ENCODE assay signal across 10 cellular contexts in genomic region chr12:92138626-92139025, GRCh38. TPM values are rescaled to one million over a fixed set of nuclear protein-coding genes. Genes with fewer than 3 reads are reported as not detected.
A peak's percentile ranks its signal among the peaks of the same experiment; 100 is the strongest.
DNase-seq lines count a peak whose midpoint lies in the region; ATAC-seq, FAIRE-seq and TF ChIP-seq lines count a peak whose summit lies in the region.
"Had no signal": no experiment of that assay in that cellular context is flagged by ENCODE, and none has a peak within 500 bp of the region (broad histone marks: within the 10 kb centered on the region; RNA-seq: fewer than 3 reads in every experiment).

No MANE protein-coding gene starts in this region.

- DNase-seq in activated CD4-positive, alpha-beta T cell treated with anti-CD3 and anti-CD28 coated beads, Interleukin-2, amount 10 ng/mL, durations not matched to agents 24 days and 14 days: no peak
- DNase-seq in activated CD4-positive, alpha-beta T cell treated with anti-CD3 and anti-CD28 coated beads, Interleukin-2, amount 50 U/mL, for 48 hours: no peak
- DNase-seq in activated T-helper 2 cell treated with anti-CD3 and anti-CD28 coated beads, Interferon-gamma antibody, Interleukin-2, Interleukin-4, amounts not matched to agents 10 μg/mL and 5 μg/mL and 100 μg/mL, durations not matched to agents 14 hours and 24 hours and 36 hours (ENCODE audit: low spot score): no peak
- no peak for DNase-seq in HepG2 (ENCODE audit: low spot score)

- H3K9me3 Mint-ChIP-seq in activated CD4-positive, alpha-beta T cell treated with anti-CD3 and anti-CD28 coated beads, Interleukin-2, amount 10 ng/mL, durations not matched to agents 24 days and 14 days: no peaks in the 10 kb centered on the region
- no peaks in the 10 kb centered on the region for H3K9me3 Mint-ChIP-seq in activated T-helper 2 cell treated with anti-CD3 and anti-CD28 coated beads, Interferon-gamma antibody, Interleukin-2, Interleukin-4, amounts not matched to agents 10 μg/mL and 5 μg/mL and 100 μg/mL, durations not matched to agents 14 hours and 24 hours and 36 hours

- H3K36me3 Mint-ChIP-seq in activated CD4-positive, alpha-beta T cell treated with anti-CD3 and anti-CD28 coated beads, Interleukin-2, amount 10 ng/mL, durations not matched to agents 24 days and 14 days (ENCODE audit: low read depth): peaks cover 81% of the 10 kb centered on the region
- peaks cover 86% of the 10 kb centered on the region for H3K36me3 Mint-ChIP-seq in activated T-helper 2 cell treated with anti-CD3 and anti-CD28 coated beads, Interferon-gamma antibody, Interleukin-2, Interleukin-4, amounts not matched to agents 10 μg/mL and 5 μg/mL and 100 μg/mL, durations not matched to agents 14 hours and 24 hours and 36 hours (ENCODE audit: low read depth)

- H3K27ac ChIP-seq in HepG2 (ENCODE audit: extremely low read length, insufficient read depth, low read length): no peak overlapping the region
- no peak overlapping the region for H3K27ac ChIP-seq in stomach smooth muscle (ENCODE audit: low read length)

- H4K20me1 ChIP-seq in HepG2 (ENCODE audit: insufficient read depth, low read length): peaks cover 33% of the 10 kb centered on the region

- H3K4me2 ChIP-seq in HepG2 (ENCODE audit: low read depth, low read length): peak overlapping the region; percentile 45; the same call in 1 of the 2 replicates

- H3K27ac Mint-ChIP-seq in activated CD4-positive, alpha-beta T cell treated with anti-CD3 and anti-CD28 coated beads, Interleukin-2, amount 10 ng/mL, durations not matched to agents 24 days and 14 days: peak overlapping the region; percentile 82
- H3K27ac Mint-ChIP-seq in activated T-helper 2 cell treated with anti-CD3 and anti-CD28 coated beads, Interferon-gamma antibody, Interleukin-2, Interleukin-4, amounts not matched to agents 10 μg/mL and 5 μg/mL and 100 μg/mL, durations not matched to agents 14 hours and 24 hours and 36 hours: peak overlapping the region; percentile 87

- no peak overlapping the region for H3K4me3 ChIP-seq in HepG2 (replicated peaks in 1 of 3; ENCODE audit: insufficient read depth in 1 of 3, low read depth in 2 of 3, low read length in 3 of 3)
- H3K4me3 ChIP-seq in stomach smooth muscle (ENCODE audit: low read length in 2 of 2): peak overlapping the region; percentile 1 to 99
- H3K4me3 ChIP-seq: SK-N-MC had no signal

- H3K4me1 ChIP-seq in HepG2 (ENCODE audit: insufficient read depth, low read length) (peaks cover 78% of the 10 kb centered on the region), stomach smooth muscle (ENCODE audit: control insufficient read depth, insufficient read depth, low read length) (peaks cover 12% of the 10 kb centered on the region)

- intact Hi-C loops in activated CD4-positive, alpha-beta T cell treated with anti-CD3 and anti-CD28 coated beads, Interleukin-2, amount 10 ng/mL, durations not matched to agents 24 days and 14 days (cut with micrococcal nuclease): loop anchor here (5.0 kb wide), 1 partner anchor 451 kb away; no protein-coding TSS in a partner anchor
- intact Hi-C loops in activated T-helper 2 cell treated with anti-CD3 and anti-CD28 coated beads, Interferon-gamma antibody, Interleukin-2, Interleukin-4, amounts not matched to agents 10 μg/mL and 5 μg/mL and 100 μg/mL, durations not matched to agents 14 hours and 24 hours and 36 hours (cut with micrococcal nuclease): loop anchor here (5.0 kb wide), 2 partner anchors 71 to 326 kb away; no protein-coding TSS in a partner anchor
- intact Hi-C loops in HepG2 (cut with micrococcal nuclease; ENCODE audit: unreplicated experiment): loop anchor here (5.0 kb wide), 1 partner anchor 364 kb away; no protein-coding TSS in a partner anchor

- FAIRE-seq in HepG2 (lab: Jason Lieb, UNC): no peak
- FAIRE-seq: bronchial epithelial cell had no signal

- H2AFZ ChIP-seq in HepG2 (ENCODE audit: low read length): no peak overlapping the region

- peaks cover 49% of the 10 kb centered on the region for H3K79me2 ChIP-seq in HepG2 (ENCODE audit: insufficient read depth, low read length)

- TF ChIP-seq EP300 in HepG2 (IDR thresholded peaks at IDR 0.05; ENCODE audit: low read depth in 2 of 2, low read length in 2 of 2) (no peak), HepG2 (CRISPR knock-in tag; IDR thresholded peaks at IDR 0.05; ENCODE audit: borderline replicate concordance) (no peak)

- H3K27me3 ChIP-seq in HepG2 (ENCODE audit: control insufficient read depth in 1 of 2, insufficient read depth in 2 of 2, low read length in 2 of 2) (no peaks in the 10 kb centered on the region), stomach smooth muscle (ENCODE audit: control insufficient read depth in 1 of 2, insufficient read depth in 2 of 2, low read length in 2 of 2) (no peaks in the 10 kb centered on the region)

- no TSS peak for BruUV-seq in HepG2 (replicated peaks; lab: Mats Ljungman, UMichigan)

- no peak for TF ChIP-seq RAD21 in HepG2 (CRISPR knock-in tag; IDR thresholded peaks at IDR 0.05)

- H3K27me3 Mint-ChIP-seq in activated CD4-positive, alpha-beta T cell treated with anti-CD3 and anti-CD28 coated beads, Interleukin-2, amount 10 ng/mL, durations not matched to agents 24 days and 14 days: no peaks in the 10 kb centered on the region
- no peaks in the 10 kb centered on the region for H3K27me3 Mint-ChIP-seq in activated T-helper 2 cell treated with anti-CD3 and anti-CD28 coated beads, Interferon-gamma antibody, Interleukin-2, Interleukin-4, amounts not matched to agents 10 μg/mL and 5 μg/mL and 100 μg/mL, durations not matched to agents 14 hours and 24 hours and 36 hours (ENCODE audit: low read depth)

- peaks cover 60% of the 10 kb centered on the region for H3K4me1 Mint-ChIP-seq in activated CD4-positive, alpha-beta T cell treated with anti-CD3 and anti-CD28 coated beads, Interleukin-2, amount 10 ng/mL, durations not matched to agents 24 days and 14 days
- H3K4me1 Mint-ChIP-seq in activated T-helper 2 cell treated with anti-CD3 and anti-CD28 coated beads, Interferon-gamma antibody, Interleukin-2, Interleukin-4, amounts not matched to agents 10 μg/mL and 5 μg/mL and 100 μg/mL, durations not matched to agents 14 hours and 24 hours and 36 hours (ENCODE audit: low read depth): peaks cover 70% of the 10 kb centered on the region

- in situ Hi-C loops in HepG2 (cut with HindIII; ENCODE audit: extremely low pct_ligation_motif_present, low pct_unique_long_range_greater_than_20kb): no loop called here

- H3K36me3 ChIP-seq in HepG2 (replicated peaks in 1 of 2; ENCODE audit: control insufficient read depth in 1 of 2, insufficient read depth in 2 of 2, low read length in 2 of 2) (no peaks in the 10 kb centered on the region), stomach smooth muscle (ENCODE audit: control insufficient read depth in 2 of 2, insufficient read depth in 2 of 2, low read length in 2 of 2) (peaks cover 0 to 3% of the 10 kb centered on the region in 2 donors)

- POLR2A ChIA-PET in HepG2 (lab: Yijun Ruan, JAX): interaction anchor here (2.3 kb wide), 1 partner anchor 7 kb away, joined by 50 read pairs; the partner anchor contains the start of gene BTG1

- CTCF ChIA-PET in HepG2 (lab: Yijun Ruan, JAX; ENCODE audit: low intra/inter-chr PET ratio, low total read pairs): no interaction called here

- H3K9ac ChIP-seq in HepG2 (ENCODE audit: insufficient read depth, low read depth, low read length) (no peak overlapping the region), stomach smooth muscle (ENCODE audit: low read length in 2 of 2) (peak overlapping the region in 1 of 2 donors; percentile 19)

- TF ChIP-seq POLR2A in HepG2 (IDR thresholded peaks at IDR 0.05; ENCODE audit: insufficient read depth in 1 of 2, low read depth in 2 of 2, low read length in 2 of 2): no peak

- no peaks in the 10 kb centered on the region for H3K9me3 ChIP-seq in HepG2 (ENCODE audit: low read length)
- H3K9me3 ChIP-seq in stomach smooth muscle (ENCODE audit: control insufficient read depth in 2 of 2, low read length in 2 of 2): no peaks in the 10 kb centered on the region

- H3K4me3 Mint-ChIP-seq in activated CD4-positive, alpha-beta T cell treated with anti-CD3 and anti-CD28 coated beads, Interleukin-2, amount 10 ng/mL, durations not matched to agents 24 days and 14 days: peak overlapping the region; percentile 99
- peak overlapping the region; percentile 98 for H3K4me3 Mint-ChIP-seq in activated T-helper 2 cell treated with anti-CD3 and anti-CD28 coated beads, Interferon-gamma antibody, Interleukin-2, Interleukin-4, amounts not matched to agents 10 μg/mL and 5 μg/mL and 100 μg/mL, durations not matched to agents 14 hours and 24 hours and 36 hours (ENCODE audit: low read depth)

- TF ChIP-seq CTCF in HepG2 (CRISPR knock-in tag; IDR thresholded peaks at IDR 0.05): no peak

- no peak for ATAC-seq in HepG2
- ATAC-seq in GM21423 (IDR thresholded peaks at IDR 0.05; ENCODE audit: unreplicated experiment): no peak
- no peak for ATAC-seq in GM18517 (IDR thresholded peaks at IDR 0.05; ENCODE audit: unreplicated experiment)
- ATAC-seq in HG03378 (IDR thresholded peaks at IDR 0.05; ENCODE audit: unreplicated experiment): no peak

RNA-seq across cellular contexts. Expression of gene BTG1, which starts 7.0 kb away (rescaled TPM):
- 84.2 and 90.8 TPM in 2 replicates for total RNA-seq in activated CD4-positive, alpha-beta T cell treated with anti-CD3 and anti-CD28 coated beads, Interleukin-2, amount 10 ng/mL, durations not matched to agents 24 days and 14 days
- 67.8 and 71.7 TPM in 2 replicates for total RNA-seq in activated T-helper 2 cell treated with anti-CD3 and anti-CD28 coated beads, Interferon-gamma antibody, Interleukin-2, Interleukin-4, amounts not matched to agents 10 μg/mL and 5 μg/mL and 100 μg/mL, durations not matched to agents 14 hours and 24 hours and 36 hours
- 7.5 and 9.8 TPM in 2 replicates for total RNA-seq in HepG2 (2016; rRNA removed; fragmentation: Illumina TruSeq; extraction: Trizol)
- total RNA-seq in HepG2 (2016; cell fraction: cytosol; rRNA removed; fragmentation: Illumina TruSeq; extraction: Trizol; ENCODE audit: low read depth): 2.4 and 5.7 TPM in 2 replicates
- total RNA-seq in HepG2 (2016; cell fraction: insoluble cytoplasmic fraction; rRNA removed; fragmentation: Illumina TruSeq; extraction: Trizol): 5.9 and 8.9 TPM in 2 replicates
- total RNA-seq in HepG2 (2016; cell fraction: membrane; rRNA removed; fragmentation: Illumina TruSeq; extraction: Trizol): 8.8 and 11.0 TPM in 2 replicates
- total RNA-seq in HepG2 (2016; cell fraction: nucleus; rRNA removed; fragmentation: Illumina TruSeq; extraction: Trizol): 15.4 TPM in 2 replicates
- polyA plus RNA-seq in HepG2 (2011; rRNA removed): 16.7 and 20.2 TPM in 2 replicates
- 12.2 and 14.4 TPM in 2 replicates for polyA plus RNA-seq in HepG2 (2011; cell fraction: cytosol; rRNA removed)
- polyA plus RNA-seq in HepG2 (2011; cell fraction: nucleus; rRNA removed): 6.9 and 13.9 TPM in 2 replicates
- polyA plus RNA-seq in HepG2 (2012): 22.3 and 32.9 TPM in 2 replicates
- 5.9 and 6.6 TPM in 2 replicates for polyA plus RNA-seq in HepG2 (2016; cell fraction: cytosol; fragmentation: Illumina TruSeq; extraction: Trizol; ENCODE audit: low read depth)
- 13.5 and 13.8 TPM in 2 replicates for polyA plus RNA-seq in HepG2 (2016; cell fraction: insoluble cytoplasmic fraction; fragmentation: Illumina TruSeq; extraction: Trizol; ENCODE audit: low read depth)
- 14.3 TPM in 2 replicates for polyA plus RNA-seq in HepG2 (2016; cell fraction: membrane; fragmentation: Illumina TruSeq; extraction: Trizol; ENCODE audit: low read depth)
- 12.5 and 15.4 TPM in 2 replicates for polyA plus RNA-seq in HepG2 (2016; cell fraction: nucleus; fragmentation: Illumina TruSeq; extraction: Trizol; ENCODE audit: insufficient read depth, low read depth)
- 33.4 and 51.6 TPM in 2 replicates for polyA minus RNA-seq in HepG2 (2011; rRNA and poly(A)+ RNA removed; ENCODE audit: low replicate concordance)
- 10.3 and 17.6 TPM in 2 replicates for polyA minus RNA-seq in HepG2 (2011; cell fraction: cytosol; rRNA and poly(A)+ RNA removed)
- 40.3 and 44.8 TPM in 2 replicates for polyA minus RNA-seq in HepG2 (2011; cell fraction: nucleus; rRNA and poly(A)+ RNA removed)

Comparison
In these comparisons a context has a peak if more than half of its experiments do, and no peak if none do; other contexts are left out.
1. H3K4me3 ChIP-seq: peak in stomach smooth muscle (2 of 2); none in HepG2 (0 of 3).